Comparison of ENCODE assay signal across 20 cellular contexts in the genomic region with DNA sequence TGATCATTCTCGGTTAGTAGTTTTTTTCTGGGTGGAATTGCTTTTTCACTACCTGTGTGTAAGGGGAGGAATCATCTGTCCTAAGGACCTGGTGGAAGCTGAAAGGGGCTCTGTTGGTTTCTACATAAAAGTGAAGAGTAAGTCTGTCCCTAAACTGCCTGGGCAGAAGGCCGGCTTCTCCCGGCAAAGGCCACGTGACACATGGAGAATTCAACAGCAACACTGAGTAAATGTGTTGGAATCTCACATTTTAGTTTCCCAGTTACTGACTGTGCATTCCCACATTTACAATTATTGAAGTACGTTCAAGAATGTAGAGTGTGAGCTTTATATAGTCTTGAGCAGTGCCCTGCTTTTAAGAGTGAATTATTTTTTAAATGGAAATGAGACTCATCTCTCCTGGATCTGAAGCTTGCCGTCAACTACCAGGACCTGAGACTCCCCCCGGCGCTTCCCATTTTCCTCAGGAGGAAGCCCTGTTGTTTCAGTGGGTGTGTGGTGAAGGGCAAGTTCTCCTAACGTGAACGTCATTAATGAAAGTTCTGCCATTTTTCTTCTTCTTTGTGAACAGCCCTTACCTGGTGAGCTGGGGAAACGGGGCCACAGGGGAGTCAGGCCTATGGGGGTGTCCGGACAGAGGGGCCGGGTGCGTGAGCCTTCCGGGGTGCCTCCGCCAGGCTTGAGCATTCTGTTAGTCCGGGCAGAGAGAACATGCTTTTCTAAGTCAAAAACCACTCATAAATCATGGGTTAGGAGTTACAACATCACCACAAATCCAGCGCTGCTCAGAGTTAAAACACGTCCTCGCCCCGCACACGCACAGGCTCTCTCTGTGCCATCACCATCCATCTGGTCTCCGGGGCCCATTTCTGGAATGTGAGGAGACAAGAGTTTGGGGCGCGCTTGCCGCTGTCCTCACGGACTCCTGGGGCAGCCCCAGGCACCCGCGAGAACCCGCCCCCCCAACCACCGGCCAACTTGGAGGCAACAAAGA. TPM values are rescaled to one million over a fixed set of nuclear protein-coding genes. Genes with fewer than 3 reads are reported as not detected.
DNase-seq lines count a peak whose midpoint lies in the region; ATAC-seq, FAIRE-seq and TF ChIP-seq lines count a peak whose summit lies in the region.
"Had no signal": no experiment of that assay in that cellular context is flagged by ENCODE, and none has a peak within 500 bp of the region (broad histone marks: within the 10 kb centered on the region; RNA-seq: fewer than 3 reads in every experiment).

No MANE protein-coding gene starts in this region.

- no peaks in the 10 kb centered on the region for H3K9me3 ChIP-seq in heart right ventricle
- no peaks in the 10 kb centered on the region for H3K9me3 ChIP-seq in uterus
- H3K9me3 ChIP-seq: adrenal gland, right lobe of liver had no signal

- H3K4me3 ChIP-seq in heart right ventricle (peak overlapping the region in 1 of 10 donors; percentile 10), uterus (peak overlapping the region; percentile 4 to 28)
- H3K4me3 ChIP-seq: adrenal gland, BLaER1, GM12878, neural progenitor cell, right lobe of liver had no signal

- peak; percentile 73 for DNase-seq in amniotic epithelial cell (ENCODE audit: low read depth)
- DNase-seq in heart right ventricle, result no peak
- peak; percentile 82 for DNase-seq in posterior vena cava (ENCODE audit: low spot score)
- peak in 1 of 2 donors; percentile 57 for DNase-seq in uterus
- DNase-seq in RCC 7860 (ENCODE audit: low spot score), result no peak
- DNase-seq in endothelial cell (ENCODE audit: low spot score), result no peak
- DNase-seq: activated CD4-positive, alpha-beta T cell treated with anti-CD3 and anti-CD28 coated beads for 1 hour; adrenal gland; cerebellar nuclear complex; effector memory CD4-positive, alpha-beta T cell; NCI-H1436 treated with DMSO at 0.1 percent for 48 hours; PC-3; right lobe of liver; T1000 had no signal

- no peak for FAIRE-seq in RCC 7860 (lab: Jason Lieb, UNC)
- FAIRE-seq: GM12878, keratinocyte had no signal

- no peak for TF ChIP-seq CTCF in heart right ventricle (IDR thresholded peaks at IDR 0.05)
- TF ChIP-seq CTCF in uterus (IDR thresholded peaks at IDR 0.05), result no peak
- TF ChIP-seq CTCF in endothelial cell (IDR thresholded peaks at IDR 0.05; ENCODE audit: unreplicated experiment), result no peak

- peak overlapping the region in 7 of 10 donors; percentile 39 to 65 (median 52) for H3K27ac ChIP-seq in heart right ventricle
- peak overlapping the region; percentile 88 to 91 for H3K27ac ChIP-seq in uterus
- H3K27ac ChIP-seq: adrenal gland, BLaER1, neural progenitor cell, right lobe of liver had no signal

- H3K9me3 Mint-ChIP-seq in endothelial cell (ENCODE audit: unreplicated experiment), result peaks cover 7% of the 10 kb centered on the region

- H3K27me3 Mint-ChIP-seq in endothelial cell (ENCODE audit: unreplicated experiment), result peaks cover 4% of the 10 kb centered on the region

- H3K4me1 Mint-ChIP-seq in endothelial cell (ENCODE audit: unreplicated experiment), result peaks cover under 1% of the 10 kb centered on the region

- no peaks in the 10 kb centered on the region for H3K36me3 ChIP-seq in heart right ventricle
- no peaks in the 10 kb centered on the region for H3K36me3 ChIP-seq in uterus
- H3K36me3 ChIP-seq: adrenal gland, BLaER1, neural progenitor cell, right lobe of liver had no signal

- peak in 7 of 8 donors; percentile 30 to 48 (median 37) for ATAC-seq in heart right ventricle
- no peak for ATAC-seq in HG03439 (IDR thresholded peaks at IDR 0.05; ENCODE audit: unreplicated experiment)
- ATAC-seq: GM12878, PC-3, right lobe of liver had no signal

- H3K27ac Mint-ChIP-seq in endothelial cell (ENCODE audit: unreplicated experiment), result no peak overlapping the region
- H3K27ac Mint-ChIP-seq: neural progenitor cell had no signal

- H3K27me3 ChIP-seq in heart right ventricle, result peaks cover 0 to 12% (median 0%) of the 10 kb centered on the region in 7 donors
- no peaks in the 10 kb centered on the region for H3K27me3 ChIP-seq in uterus
- H3K27me3 ChIP-seq: adrenal gland, BLaER1, neural progenitor cell, right lobe of liver had no signal

- peaks cover 15% of the 10 kb centered on the region for H3K36me3 Mint-ChIP-seq in endothelial cell (ENCODE audit: low read depth, unreplicated experiment)
- H3K36me3 Mint-ChIP-seq: neural progenitor cell had no signal

- H3K4me1 ChIP-seq in heart right ventricle, result peaks cover 0 to 4% (median 0%) of the 10 kb centered on the region in 9 donors
- H3K4me1 ChIP-seq in uterus, result peaks cover 0 to 4% of the 10 kb centered on the region in 2 donors
- H3K4me1 ChIP-seq: adrenal gland, BLaER1, neural progenitor cell had no signal

- H3K4me3 Mint-ChIP-seq in endothelial cell (ENCODE audit: unreplicated experiment), result no peak overlapping the region
- H3K4me3 Mint-ChIP-seq: neural progenitor cell had no signal

- intact Hi-C loops in heart right ventricle (cut with DNase I), result no loop called here
- intact Hi-C loops in posterior vena cava (cut with DNase I), result loop anchor here in 1 of 2 donors (10.0 kb wide), 1 partner anchor 50 kb away; no protein-coding TSS in a partner anchor
- intact Hi-C loops in uterus (cut with DNase I; ENCODE audit: low total_unique reads), result no loop called here

- 83 to 88% methylated on average over 31 of the region's 31 CpGs for WGBS in heart right ventricle, 2 donors

- no peak for TF ChIP-seq POLR2A in uterus (IDR thresholded peaks at IDR 0.05)

RNA-seq across cellular contexts. Expression of a gene that starts 56.6 kb away (rescaled TPM):
- total RNA-seq in heart right ventricle, result 10 to 100 TPM in 9 of 10 donors, 1 to 10 TPM in 1; 6.6 to 39.1 (median 18.4) TPM
- 10 to 100 TPM in 1 of 2 donors, 1 to 10 TPM in 1; 9.5 to 10.6 TPM for polyA plus RNA-seq in heart right ventricle
- 100 to 1,000 TPM in 1 of 2 donors, 10 to 100 TPM in 1; 77.6 to 176 TPM for total RNA-seq in posterior vena cava
- 100 to 1,000 TPM in 3 of 4 donors, 10 to 100 TPM in 1; 98.2 to 139 (median 121) TPM for total RNA-seq in uterus
- not detected for total RNA-seq in endothelial cell (ENCODE audit: unreplicated experiment)
- total RNA-seq: mononuclear cell, PC-3 had no signal

Comparison
In these comparisons a context has a peak if more than half of its experiments do, and no peak if none do; other contexts are left out.
1. DNase-seq: peak in amniotic epithelial cell (single experiment) and posterior vena cava (single experiment); none in heart right ventricle (0 of 2), RCC 7860 (single experiment) and endothelial cell (single experiment).